ENCODE assay signal across 8 cellular contexts in the genomic region with DNA sequence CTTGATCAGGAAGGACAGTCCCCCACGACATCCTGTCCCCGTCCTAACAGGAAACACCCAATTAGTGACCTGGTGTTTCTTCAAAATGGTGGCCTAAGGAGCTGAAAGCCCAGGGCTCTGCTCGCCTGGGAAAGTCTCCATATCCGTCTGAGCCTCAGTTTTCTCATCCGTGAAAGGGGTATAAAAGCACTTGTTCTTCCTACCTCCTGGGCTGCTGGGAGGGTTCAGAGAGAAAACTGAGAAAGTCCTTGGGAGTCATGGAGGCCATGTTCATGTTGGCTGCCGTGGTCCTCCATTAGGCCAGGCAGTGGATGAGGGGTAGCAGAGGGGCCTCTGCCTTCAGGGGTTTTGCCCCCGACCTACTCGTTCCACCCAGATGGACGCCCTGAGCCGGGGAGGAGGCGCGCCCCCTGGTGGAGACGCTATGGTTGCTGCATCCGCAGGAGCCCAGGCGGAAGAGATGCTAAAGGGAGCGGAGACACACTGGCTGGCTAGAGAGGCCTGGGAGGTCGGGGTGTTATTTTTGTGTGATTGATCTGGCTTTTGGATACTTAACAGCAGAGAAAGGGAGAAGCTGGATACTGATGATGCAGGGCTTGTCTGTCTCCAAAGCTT.
DNase-seq lines count a peak whose midpoint lies in the region; ATAC-seq and TF ChIP-seq lines count a peak whose summit lies in the region.

No MANE protein-coding gene starts in this region.

- no peaks in the 10 kb centered on the region for H3K9me3 ChIP-seq in RWPE2 (ENCODE audit: severe bottlenecking)
- no peaks in the 10 kb centered on the region for H3K9me3 ChIP-seq in left lung

- no peaks in the 10 kb centered on the region for H3K36me3 ChIP-seq in RWPE2 (ENCODE audit: low read depth)
- H3K36me3 ChIP-seq in left lung: peaks cover 0 to 18% of the 10 kb centered on the region in 2 donors

- ATAC-seq in RWPE2 (ENCODE audit: low read depth) (no peak), left lung (peak; percentile 61), GM21515 (IDR thresholded peaks at IDR 0.05; ENCODE audit: unreplicated experiment) (no peak), HG03378 (IDR thresholded peaks at IDR 0.05; ENCODE audit: unreplicated experiment) (no peak)

- H3K4me1 ChIP-seq in RWPE2 (ENCODE audit: insufficient read depth, poor library complexity, severe bottlenecking): no peaks in the 10 kb centered on the region
- H3K4me1 ChIP-seq in left lung: peaks cover 0 to 3% of the 10 kb centered on the region in 2 donors

- intact Hi-C loops in left lung (cut with DNase I): no loop called here

- DNase-seq in ELR (ENCODE audit: low read depth) (peak; percentile 6), RWPE2 (ENCODE audit: low spot score) (no peak), left lung (peak in 1 of 2 donors; percentile 92), dedifferentiated amniotic fluid mesenchymal stem cell (ENCODE audit: extremely low spot score) (no peak)
- DNase-seq in activated naive CD8-positive, alpha-beta T cell treated with anti-CD3 and anti-CD28 coated beads, Interleukin-2, amount 50 U/mL, for 16 hours (ENCODE audit: low read depth, low spot score): peak; percentile 25
- peak; percentile 33 for DNase-seq in stimulated activated CD8-positive, alpha-beta memory T cell treated with anti-CD3 and anti-CD28 coated beads, Interleukin-4, amount 100 ng/mL, for 24 hours (ENCODE audit: low read depth)

- TF ChIP-seq CTCF in RWPE2 (IDR thresholded peaks at IDR 0.05; ENCODE audit: poor library complexity, severe bottlenecking) (peak; percentile 45), left lung (IDR thresholded peaks at IDR 0.05) (peak; percentile 49 to 74)

- no peak overlapping the region for H3K4me3 ChIP-seq in RWPE2 (ENCODE audit: severe bottlenecking)
- H3K4me3 ChIP-seq in left lung: no peak overlapping the region

- H3K27me3 ChIP-seq in RWPE2 (ENCODE audit: insufficient read depth, poor library complexity, severe bottlenecking) (no peaks in the 10 kb centered on the region), left lung (no peaks in the 10 kb centered on the region)

- H3K27ac ChIP-seq in RWPE2 (ENCODE audit: poor library complexity, severe bottlenecking): no peak overlapping the region
- no peak overlapping the region for H3K27ac ChIP-seq in left lung

Comparison
In these comparisons a context has a peak if more than half of its experiments do, and no peak if none do; other contexts are left out.
1. DNase-seq: peak in ELR (single experiment), activated naive CD8-positive, alpha-beta T cell treated with anti-CD3 and anti-CD28 coated beads, Interleukin-2, amount 50 U/mL, for 16 hours (single experiment) and stimulated activated CD8-positive, alpha-beta memory T cell treated with anti-CD3 and anti-CD28 coated beads, Interleukin-4, amount 100 ng/mL, for 24 hours (single experiment); none in RWPE2 (single experiment) and dedifferentiated amniotic fluid mesenchymal stem cell (single experiment).